In the genomic region with DNA sequence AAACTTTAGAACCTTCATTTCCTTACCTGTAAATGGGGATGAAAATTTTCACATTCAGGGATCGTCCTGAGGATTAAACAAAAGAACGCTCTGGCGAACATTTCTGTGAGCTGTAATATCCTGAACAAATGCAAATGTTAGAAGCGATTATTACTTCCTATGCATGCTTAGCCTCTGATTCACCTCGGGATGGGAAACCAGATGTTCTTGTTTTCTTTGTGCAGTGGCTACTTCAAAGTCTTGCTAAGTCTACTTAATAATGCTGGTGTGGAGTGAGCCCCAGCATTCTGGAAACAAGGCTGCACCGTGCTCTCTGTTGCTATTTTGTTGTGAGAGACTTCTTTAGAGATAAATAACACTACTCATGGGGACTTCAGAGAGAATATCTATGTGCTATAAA, we compare ENCODE assay signal across 14 cellular contexts.
A peak's percentile ranks its signal among the peaks of the same experiment; 100 is the strongest.
DNase-seq lines count a peak whose midpoint lies in the region; TF ChIP-seq lines count a peak whose summit lies in the region.
"Had no signal": no experiment of that assay in that cellular context is flagged by ENCODE, and none has a peak within 500 bp of the region (broad histone marks: within the 10 kb centered on the region; RNA-seq: fewer than 3 reads in every experiment).

No MANE protein-coding gene starts in this region.

- no peaks in the 10 kb centered on the region for H3K79me2 ChIP-seq in OCI-LY3 (ENCODE audit: low read length)

- H3K36me3 ChIP-seq in OCI-LY3 (replicated peaks; ENCODE audit: low read depth, low read length) (no peaks in the 10 kb centered on the region), transverse colon (no peaks in the 10 kb centered on the region)
- H3K36me3 ChIP-seq: heart right ventricle had no signal

- H3K4me3 Mint-ChIP-seq in nephron = peak overlapping the region in 1 of 3 experiments; percentile 37
- H3K4me3 Mint-ChIP-seq: activated CD4-positive, alpha-beta memory T cell treated with anti-CD3 and anti-CD28 coated beads for 36 hours; CD4-positive, alpha-beta T cell had no signal

- peaks cover 2% of the 10 kb centered on the region for H3K9me3 Mint-ChIP-seq in nephron
- H3K9me3 Mint-ChIP-seq: activated CD4-positive, alpha-beta memory T cell treated with anti-CD3 and anti-CD28 coated beads for 36 hours; CD4-positive, alpha-beta T cell had no signal

- no peaks in the 10 kb centered on the region for H3K27me3 Mint-ChIP-seq in nephron (ENCODE audit: low read depth)
- H3K27me3 Mint-ChIP-seq: activated CD4-positive, alpha-beta memory T cell treated with anti-CD3 and anti-CD28 coated beads for 36 hours; CD4-positive, alpha-beta T cell had no signal

- no peak for TF ChIP-seq EP300 in transverse colon (IDR thresholded peaks at IDR 0.05; ENCODE audit: low read depth)

- no peaks in the 10 kb centered on the region for H3K27me3 ChIP-seq in OCI-LY3 (ENCODE audit: low read depth, low read length)
- no peaks in the 10 kb centered on the region for H3K27me3 ChIP-seq in transverse colon

- no peak overlapping the region for H3K9ac ChIP-seq in OCI-LY3 (ENCODE audit: low read length)

- H3K4me1 ChIP-seq in OCI-LY3 (ENCODE audit: low read length) (peaks cover 22% of the 10 kb centered on the region), transverse colon (peaks cover 0 to 2% (median under 1%) of the 10 kb centered on the region in 4 donors)

- no peak overlapping the region for H2AFZ ChIP-seq in OCI-LY3 (ENCODE audit: low read depth, low read length)

- WGBS in transverse colon (ENCODE audit: low coverage in 1 of 2), 2 donors = 65 to 70% methylated on average over 4 to 6 of the region's 6 CpGs

- TF ChIP-seq CTCF in OCI-LY3 (IDR thresholded peaks at IDR 0.05; ENCODE audit: low read depth, low read length) (no peak), epithelial cell of esophagus (IDR thresholded peaks at IDR 0.05; ENCODE audit: insufficient read depth, low read depth, low read length, missing control alignments) (no peak), nephron (IDR thresholded peaks at IDR 0.05; ENCODE audit: unreplicated experiment in 3 of 3) (no peak), transverse colon (IDR thresholded peaks at IDR 0.05) (no peak)

- H3K4me3 ChIP-seq in OCI-LY3 (ENCODE audit: low read length) (no peak overlapping the region), epithelial cell of esophagus (ENCODE audit: low read length) (no peak overlapping the region), transverse colon (no peak overlapping the region)
- H3K4me3 ChIP-seq: heart right ventricle had no signal

- intact Hi-C loops in transverse colon (cut with DNase I; ENCODE audit: low total_unique reads) = no loop called here

- no peaks in the 10 kb centered on the region for H3K36me3 Mint-ChIP-seq in nephron (ENCODE audit: low read depth)
- H3K36me3 Mint-ChIP-seq: activated CD4-positive, alpha-beta memory T cell treated with anti-CD3 and anti-CD28 coated beads for 36 hours had no signal

- peaks cover 57% of the 10 kb centered on the region for H3K4me1 Mint-ChIP-seq in nephron

- in situ Hi-C loops in transverse colon (cut with MboI; ENCODE audit: low pct_ligation_motif_present in 1 of 4, low pct_unique_long_range_greater_than_20kb in 1 of 4, low sequenced_read_pairs in 3 of 4) = no loop called here

- H4K20me1 ChIP-seq in OCI-LY3 (ENCODE audit: insufficient read depth, low read length) = no peaks in the 10 kb centered on the region

- no peak overlapping the region for H3K27ac ChIP-seq in OCI-LY3 (ENCODE audit: low read length)
- H3K27ac ChIP-seq in transverse colon = no peak overlapping the region

- peak overlapping the region; percentile 73 to 97 (median 87) for H3K27ac Mint-ChIP-seq in nephron
- H3K27ac Mint-ChIP-seq: activated CD4-positive, alpha-beta memory T cell treated with anti-CD3 and anti-CD28 coated beads for 36 hours; CD4-positive, alpha-beta T cell had no signal

- TF ChIP-seq POLR2A in transverse colon (IDR thresholded peaks at IDR 0.05) = no peak

- H3K4me2 ChIP-seq in OCI-LY3 (ENCODE audit: low read length) = peak overlapping the region; percentile 26

- H3K9me3 ChIP-seq in OCI-LY3 (ENCODE audit: insufficient read depth, low read length) (no peaks in the 10 kb centered on the region), transverse colon (no peaks in the 10 kb centered on the region)
- H3K9me3 ChIP-seq: heart right ventricle had no signal

- peak; percentile 69 for DNase-seq in DMS53 (lab: John Stamatoyannopoulos, UW)
- DNase-seq in epithelial cell of esophagus (ENCODE audit: low read depth) = peak; percentile 94
- no peak for DNase-seq in NCI-H345 treated with DMSO at 0.1 percent for 48 hours (lab: John Stamatoyannopoulos, UW; ENCODE audit: unreplicated experiment)
- DNase-seq in CD1c-positive myeloid dendritic cell (ENCODE audit: extremely low spot score) = no peak
- no peak for DNase-seq in cortex of kidney (lab: John Stamatoyannopoulos, UW)
- DNase-seq in transverse colon = no peak
- DNase-seq: activated CD4-positive, alpha-beta memory T cell treated with anti-CD3 and anti-CD28 coated beads for 36 hours; anterior cingulate cortex; CD4-positive, alpha-beta T cell; heart right ventricle; NCI-H2029 treated with DMSO at 0.1 percent for 48 hours; occipital lobe had no signal

Comparison
In these comparisons a context has a peak if more than half of its experiments do, and no peak if none do; other contexts are left out.
1. DNase-seq: peak in DMS53 (single experiment) and epithelial cell of esophagus (single experiment); none in NCI-H345 treated with DMSO at 0.1 percent for 48 hours (single experiment), CD1c-positive myeloid dendritic cell (single experiment), cortex of kidney (single experiment) and transverse colon (single experiment).